ENCODE assay signal across 10 cellular contexts in the genomic region with DNA sequence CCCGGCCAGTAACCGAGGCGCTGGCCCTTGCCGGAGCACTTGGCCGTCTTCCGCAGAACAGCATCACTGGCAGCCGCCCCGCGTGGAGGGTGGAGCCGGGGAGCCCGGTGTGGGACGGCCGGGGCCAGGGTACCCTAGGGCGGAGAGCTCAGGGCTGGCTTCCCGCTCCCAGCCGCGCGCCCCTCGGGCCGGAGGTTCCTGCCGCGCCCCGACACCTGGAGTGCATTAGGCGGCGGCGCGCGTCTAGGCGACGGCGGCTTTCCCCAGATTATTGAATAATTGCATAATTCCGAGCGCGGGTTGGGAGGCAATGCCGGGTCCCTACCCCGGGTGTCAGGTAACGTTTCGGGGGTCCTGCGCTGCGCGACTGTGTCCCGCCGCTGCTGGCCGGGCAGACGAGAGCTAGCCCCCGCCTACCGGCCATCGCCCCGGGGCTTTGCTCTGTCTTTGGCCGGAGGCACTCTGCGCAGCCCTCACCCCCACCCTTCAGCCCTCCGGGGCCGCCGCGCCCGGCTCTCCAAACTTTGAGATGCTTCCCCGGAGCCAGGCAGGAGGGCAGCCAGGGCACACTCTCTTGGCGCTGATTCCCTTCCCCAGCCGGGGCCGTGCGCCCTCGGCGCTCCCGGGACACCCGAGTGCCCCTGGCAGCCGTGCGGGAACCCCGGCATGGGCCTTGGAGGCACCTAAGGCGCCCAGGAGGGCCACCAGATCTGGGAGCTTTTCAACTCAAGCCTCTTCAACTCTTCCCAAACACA. TPM values are rescaled to one million over a fixed set of nuclear protein-coding genes. Genes with fewer than 3 reads are reported as not detected.
A peak's percentile ranks its signal among the peaks of the same experiment; 100 is the strongest.
DNase-seq lines count a peak whose midpoint lies in the region; ATAC-seq and TF ChIP-seq lines count a peak whose summit lies in the region.
"Had no signal": no experiment of that assay in that cellular context is flagged by ENCODE, and none has a peak within 500 bp of the region (broad histone marks: within the 10 kb centered on the region; RNA-seq: fewer than 3 reads in every experiment).

No MANE protein-coding gene starts in this region.

- TF ChIP-seq CTCF in activated CD8-positive, alpha-beta T cell treated with anti-CD3 and anti-CD28 coated beads for 36 hours (IDR thresholded peaks at IDR 0.05), result no peak
- no peak for TF ChIP-seq CTCF in mesothelial cell of epicardium (IDR thresholded peaks at IDR 0.05; ENCODE audit: unreplicated experiment)

- H3K36me3 Mint-ChIP-seq in activated CD8-positive, alpha-beta T cell treated with anti-CD3 and anti-CD28 coated beads, Interleukin-2, amount 10 ng/mL, durations not matched to agents 7 days and 5 days (ENCODE audit: low read depth), result no peaks in the 10 kb centered on the region
- H3K36me3 Mint-ChIP-seq in activated CD8-positive, alpha-beta T cell treated with anti-CD3 and anti-CD28 coated beads for 36 hours (ENCODE audit: low read depth), result no peaks in the 10 kb centered on the region
- no peaks in the 10 kb centered on the region for H3K36me3 Mint-ChIP-seq in mesothelial cell of epicardium
- H3K36me3 Mint-ChIP-seq: CD4-positive, CD25-positive, alpha-beta regulatory T cell; stimulated activated memory B cell treated with anti-CD40 and anti-IgM and Interleukin-4, amounts not matched to agents 10 μg/mL and 1 μg/mL and 100 μg/mL, for 72 hours had no signal

- H3K4me3 ChIP-seq in esophagus (ENCODE audit: low read depth in 1 of 2, low read length in 2 of 2), result peak overlapping the region; percentile 12 to 25
- H3K4me3 ChIP-seq in urinary bladder (ENCODE audit: low read depth, low read length), result peak overlapping the region; percentile 51

- H3K27ac ChIP-seq in esophagus (ENCODE audit: low read depth in 2 of 2, low read length in 1 of 2) (no peak overlapping the region), urinary bladder (ENCODE audit: low read depth) (peak overlapping the region; percentile 7)

- H3K4me1 ChIP-seq in esophagus (ENCODE audit: control insufficient read depth in 2 of 2, insufficient read depth in 2 of 2, low read length in 1 of 2) (peaks cover 0 to 8% of the 10 kb centered on the region in 2 donors), urinary bladder (ENCODE audit: insufficient read depth) (no peaks in the 10 kb centered on the region)

- H3K27ac Mint-ChIP-seq in activated CD8-positive, alpha-beta T cell treated with anti-CD3 and anti-CD28 coated beads, Interleukin-2, amount 10 ng/mL, durations not matched to agents 7 days and 5 days, result no peak overlapping the region
- H3K27ac Mint-ChIP-seq in activated CD8-positive, alpha-beta T cell treated with anti-CD3 and anti-CD28 coated beads for 36 hours, result no peak overlapping the region
- H3K27ac Mint-ChIP-seq in mesothelial cell of epicardium, result no peak overlapping the region
- H3K27ac Mint-ChIP-seq: CD4-positive, CD25-positive, alpha-beta regulatory T cell; stimulated activated memory B cell treated with anti-CD40 and anti-IgM and Interleukin-4, amounts not matched to agents 10 μg/mL and 1 μg/mL and 100 μg/mL, for 72 hours had no signal

- peaks cover 65% of the 10 kb centered on the region for H3K27me3 Mint-ChIP-seq in activated CD8-positive, alpha-beta T cell treated with anti-CD3 and anti-CD28 coated beads, Interleukin-2, amount 10 ng/mL, durations not matched to agents 7 days and 5 days (ENCODE audit: low read depth)
- H3K27me3 Mint-ChIP-seq in activated CD8-positive, alpha-beta T cell treated with anti-CD3 and anti-CD28 coated beads for 36 hours, result peaks cover 38% of the 10 kb centered on the region
- H3K27me3 Mint-ChIP-seq in mesothelial cell of epicardium (ENCODE audit: low read depth), result peaks cover 86% of the 10 kb centered on the region

- no peaks in the 10 kb centered on the region for H3K9me3 ChIP-seq in esophagus (ENCODE audit: control insufficient read depth in 2 of 2, insufficient read depth in 1 of 2, low read depth in 1 of 2, low read length in 1 of 2)

- intact Hi-C loops in activated CD8-positive, alpha-beta T cell treated with anti-CD3 and anti-CD28 coated beads for 36 hours (cut with micrococcal nuclease), result no loop called here

- CTCF ChIA-PET in activated CD8-positive, alpha-beta T cell treated with anti-CD3 and anti-CD28 coated beads, Interleukin-2, amount 10 ng/mL, durations not matched to agents 7 days and 5 days (lab: Charles Lee), result interaction anchor here (1.9 kb wide), 1 partner anchor 125 kb away, joined by 6 read pairs; no protein-coding TSS in a partner anchor
- CTCF ChIA-PET in activated CD8-positive, alpha-beta T cell treated with anti-CD3 and anti-CD28 coated beads for 36 hours (lab: Charles Lee), result interaction anchor here (1.7 kb wide), 1 partner anchor 125 kb away, joined by 5 read pairs; no protein-coding TSS in a partner anchor

- WGBS in esophagus, 2 donors, result 3% methylated on average over 48 to 69 of the region's 69 CpGs
- WGBS in urinary bladder, result 3% methylated on average over 69 of the region's 69 CpGs

- H3K9me3 Mint-ChIP-seq in activated CD8-positive, alpha-beta T cell treated with anti-CD3 and anti-CD28 coated beads, Interleukin-2, amount 10 ng/mL, durations not matched to agents 7 days and 5 days (ENCODE audit: insufficient read depth), result no peaks in the 10 kb centered on the region
- no peaks in the 10 kb centered on the region for H3K9me3 Mint-ChIP-seq in activated CD8-positive, alpha-beta T cell treated with anti-CD3 and anti-CD28 coated beads for 36 hours
- H3K9me3 Mint-ChIP-seq in mesothelial cell of epicardium, result no peaks in the 10 kb centered on the region
- H3K9me3 Mint-ChIP-seq: stimulated activated memory B cell treated with anti-CD40 and anti-IgM and Interleukin-4, amounts not matched to agents 10 μg/mL and 1 μg/mL and 100 μg/mL, for 72 hours had no signal

- H3K27me3 ChIP-seq in esophagus (ENCODE audit: control insufficient read depth in 1 of 2, insufficient read depth in 2 of 2, low read length in 2 of 2), result no peaks in the 10 kb centered on the region

- POLR2A ChIA-PET in activated CD8-positive, alpha-beta T cell treated with anti-CD3 and anti-CD28 coated beads, Interleukin-2, amount 10 ng/mL, durations not matched to agents 7 days and 5 days (lab: Charles Lee), result no interaction called here
- POLR2A ChIA-PET in activated CD8-positive, alpha-beta T cell treated with anti-CD3 and anti-CD28 coated beads for 36 hours (lab: Charles Lee), result no interaction called here

- peak overlapping the region; percentile 41 for H3K4me3 Mint-ChIP-seq in activated CD8-positive, alpha-beta T cell treated with anti-CD3 and anti-CD28 coated beads, Interleukin-2, amount 10 ng/mL, durations not matched to agents 7 days and 5 days
- H3K4me3 Mint-ChIP-seq in activated CD8-positive, alpha-beta T cell treated with anti-CD3 and anti-CD28 coated beads for 36 hours, result no peak overlapping the region
- H3K4me3 Mint-ChIP-seq in mesothelial cell of epicardium, result peak overlapping the region; percentile 60
- H3K4me3 Mint-ChIP-seq: CD4-positive, CD25-positive, alpha-beta regulatory T cell; stimulated activated memory B cell treated with anti-CD40 and anti-IgM and Interleukin-4, amounts not matched to agents 10 μg/mL and 1 μg/mL and 100 μg/mL, for 72 hours had no signal

- DNase-seq in activated CD8-positive, alpha-beta T cell treated with anti-CD3 and anti-CD28 coated beads, Interleukin-2, amount 10 ng/mL, durations not matched to agents 7 days and 5 days, result no peak
- DNase-seq in activated CD8-positive, alpha-beta T cell treated with anti-CD3 and anti-CD28 coated beads for 36 hours, result no peak
- DNase-seq in mesothelial cell of epicardium (ENCODE audit: low spot score in 2 of 2, unreplicated experiment in 2 of 2) (peak in 1 of 2 experiments; percentile 49), HCEC 1CT (no peak)
- DNase-seq: CD4-positive, CD25-positive, alpha-beta regulatory T cell had no signal

- peak; percentile 15 for ATAC-seq in activated CD8-positive, alpha-beta T cell treated with anti-CD3 and anti-CD28 coated beads, Interleukin-2, amount 10 ng/mL, durations not matched to agents 7 days and 5 days
- no peak for ATAC-seq in activated CD8-positive, alpha-beta T cell treated with anti-CD3 and anti-CD28 coated beads for 36 hours
- ATAC-seq in HG03439 (IDR thresholded peaks at IDR 0.05; ENCODE audit: unreplicated experiment) (no peak), HG03378 (IDR thresholded peaks at IDR 0.05; ENCODE audit: unreplicated experiment) (no peak)

- H3K4me1 Mint-ChIP-seq in activated CD8-positive, alpha-beta T cell treated with anti-CD3 and anti-CD28 coated beads, Interleukin-2, amount 10 ng/mL, durations not matched to agents 7 days and 5 days (ENCODE audit: low read depth), result peaks cover 5% of the 10 kb centered on the region
- H3K4me1 Mint-ChIP-seq in activated CD8-positive, alpha-beta T cell treated with anti-CD3 and anti-CD28 coated beads for 36 hours (ENCODE audit: low read depth), result no peaks in the 10 kb centered on the region
- peaks cover 8% of the 10 kb centered on the region for H3K4me1 Mint-ChIP-seq in mesothelial cell of epicardium
- H3K4me1 Mint-ChIP-seq: CD4-positive, CD25-positive, alpha-beta regulatory T cell had no signal

- H3K36me3 ChIP-seq in esophagus (ENCODE audit: control insufficient read depth in 2 of 2, insufficient read depth in 2 of 2, low read length in 1 of 2) (no peaks in the 10 kb centered on the region), urinary bladder (ENCODE audit: insufficient read depth) (no peaks in the 10 kb centered on the region)

RNA-seq across cellular contexts. Expression of gene ITGA11, which starts 0.7 kb away (rescaled TPM):
- under 1 TPM; 0.18 to 0.39 TPM for total RNA-seq in activated CD8-positive, alpha-beta T cell treated with anti-CD3 and anti-CD28 coated beads, Interleukin-2, amount 10 ng/mL, durations not matched to agents 7 days and 5 days
- 1 to 10 TPM; 1.7 to 3.6 TPM for total RNA-seq in activated CD8-positive, alpha-beta T cell treated with anti-CD3 and anti-CD28 coated beads for 36 hours
- polyA plus RNA-seq in esophagus, result under 1 TPM; 0.14 to 0.45 TPM
- 2.3 to 3.5 TPM (median 2.7 TPM) in 3 replicates for total RNA-seq in mesothelial cell of epicardium
- 16.6 TPM for total RNA-seq in urinary bladder
- polyA plus RNA-seq in urinary bladder, result 2.9 TPM
- total RNA-seq: CD4-positive, CD25-positive, alpha-beta regulatory T cell had no signal
